2 cellular contexts compared by ENCODE assay signal in genomic region chr16:27234171-27234570, GRCh38.
TF ChIP-seq lines count a peak whose summit lies in the region.

No MANE protein-coding gene starts in this region.

TF ChIP-seq in SK-N-SH, 30 proteins besides CTCF, POLR2A, EP300 and RAD21 (continued from another document):
- TF ChIP-seq, protein P1, sequence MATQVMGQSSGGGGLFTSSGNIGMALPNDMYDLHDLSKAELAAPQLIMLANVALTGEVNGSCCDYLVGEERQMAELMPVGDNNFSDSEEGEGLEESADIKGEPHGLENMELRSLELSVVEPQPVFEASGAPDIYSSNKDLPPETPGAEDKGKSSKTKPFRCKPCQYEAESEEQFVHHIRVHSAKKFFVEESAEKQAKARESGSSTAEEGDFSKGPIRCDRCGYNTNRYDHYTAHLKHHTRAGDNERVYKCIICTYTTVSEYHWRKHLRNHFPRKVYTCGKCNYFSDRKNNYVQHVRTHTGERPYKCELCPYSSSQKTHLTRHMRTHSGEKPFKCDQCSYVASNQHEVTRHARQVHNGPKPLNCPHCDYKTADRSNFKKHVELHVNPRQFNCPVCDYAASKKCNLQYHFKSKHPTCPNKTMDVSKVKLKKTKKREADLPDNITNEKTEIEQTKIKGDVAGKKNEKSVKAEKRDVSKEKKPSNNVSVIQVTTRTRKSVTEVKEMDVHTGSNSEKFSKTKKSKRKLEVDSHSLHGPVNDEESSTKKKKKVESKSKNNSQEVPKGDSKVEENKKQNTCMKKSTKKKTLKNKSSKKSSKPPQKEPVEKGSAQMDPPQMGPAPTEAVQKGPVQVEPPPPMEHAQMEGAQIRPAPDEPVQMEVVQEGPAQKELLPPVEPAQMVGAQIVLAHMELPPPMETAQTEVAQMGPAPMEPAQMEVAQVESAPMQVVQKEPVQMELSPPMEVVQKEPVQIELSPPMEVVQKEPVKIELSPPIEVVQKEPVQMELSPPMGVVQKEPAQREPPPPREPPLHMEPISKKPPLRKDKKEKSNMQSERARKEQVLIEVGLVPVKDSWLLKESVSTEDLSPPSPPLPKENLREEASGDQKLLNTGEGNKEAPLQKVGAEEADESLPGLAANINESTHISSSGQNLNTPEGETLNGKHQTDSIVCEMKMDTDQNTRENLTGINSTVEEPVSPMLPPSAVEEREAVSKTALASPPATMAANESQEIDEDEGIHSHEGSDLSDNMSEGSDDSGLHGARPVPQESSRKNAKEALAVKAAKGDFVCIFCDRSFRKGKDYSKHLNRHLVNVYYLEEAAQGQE (IDR thresholded peaks at IDR 0.05; ENCODE audit: low read depth, low read length): no peak
- no peak for TF ChIP-seq NRF1 (IDR thresholded peaks at IDR 0.05; ENCODE audit: low read depth, low read length)
- TF ChIP-seq FOXM1 (IDR thresholded peaks at IDR 0.05; ENCODE audit: low read depth): no peak
- TF ChIP-seq, protein P2, sequence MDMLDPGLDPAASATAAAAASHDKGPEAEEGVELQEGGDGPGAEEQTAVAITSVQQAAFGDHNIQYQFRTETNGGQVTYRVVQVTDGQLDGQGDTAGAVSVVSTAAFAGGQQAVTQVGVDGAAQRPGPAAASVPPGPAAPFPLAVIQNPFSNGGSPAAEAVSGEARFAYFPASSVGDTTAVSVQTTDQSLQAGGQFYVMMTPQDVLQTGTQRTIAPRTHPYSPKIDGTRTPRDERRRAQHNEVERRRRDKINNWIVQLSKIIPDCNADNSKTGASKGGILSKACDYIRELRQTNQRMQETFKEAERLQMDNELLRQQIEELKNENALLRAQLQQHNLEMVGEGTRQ (IDR thresholded peaks at IDR 0.05; ENCODE audit: borderline replicate concordance, low read depth, low read length): no peak
- no peak for TF ChIP-seq RFX5 (IDR thresholded peaks at IDR 0.05; ENCODE audit: low read length)
- no peak for TF ChIP-seq ZBTB33 (IDR thresholded peaks at IDR 0.05; ENCODE audit: borderline replicate concordance, low read depth)
- TF ChIP-seq POLR2AphosphoS5 (IDR thresholded peaks at IDR 0.05; ENCODE audit: low read depth, low read length): no peak
TF ChIP-seq in SK-N-SH: peak in this region for 0.

TF ChIP-seq in SK-N-SH treated with all-trans-retinoic acid at 6 μM for 48 hours, 23 proteins besides CTCF, POLR2A, EP300 and RAD21 (continued from another document):
- TF ChIP-seq ZFP3 (CRISPR knock-in tag; IDR thresholded peaks at IDR 0.05) (no peak), ZNF70 (CRISPR knock-in tag; IDR thresholded peaks at IDR 0.05) (no peak), ZC3H10 (CRISPR knock-in tag; IDR thresholded peaks at IDR 0.05) (no peak)
